16 cellular contexts compared by ENCODE assay signal in the genomic region with DNA sequence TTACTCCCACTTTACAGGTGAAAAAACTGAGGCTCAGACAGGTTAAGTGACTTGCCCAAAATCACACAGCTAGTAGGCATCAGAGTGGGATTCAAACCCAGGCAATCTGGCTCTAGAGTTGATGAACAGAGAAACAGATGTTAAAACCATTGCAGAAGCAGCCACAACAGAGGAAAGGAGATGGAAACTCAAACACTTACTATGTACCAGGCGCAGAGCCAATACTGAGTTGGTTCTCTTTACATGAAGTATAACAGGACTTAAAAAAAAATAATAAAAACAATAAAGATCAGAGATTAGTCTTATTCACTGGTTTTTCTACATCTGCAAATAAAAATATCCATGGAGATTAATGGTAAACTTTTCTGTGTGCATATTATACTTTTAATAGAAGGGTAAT.
"Had no signal": no experiment of that assay in that cellular context is flagged by ENCODE, and none has a peak within 500 bp of the region (broad histone marks: within the 10 kb centered on the region; RNA-seq: fewer than 3 reads in every experiment).

No MANE protein-coding gene starts in this region.

- H3K27me3 ChIP-seq: gastrocnemius medialis, heart right ventricle had no signal

- H3K4me1 ChIP-seq: gastrocnemius medialis had no signal

- H3K4me3 ChIP-seq: gastrocnemius medialis, heart right ventricle, thoracic aorta had no signal

- DNase-seq: activated CD4-positive, alpha-beta memory T cell treated with anti-CD3 and anti-CD28 coated beads for 36 hours; activated CD4-positive, alpha-beta T cell treated with anti-CD3 and anti-CD28 coated beads for 1 hour; activated gamma-delta T cell treated with Interleukin-2 at 50 U/mL for 16 hours; activated naive CD8-positive, alpha-beta T cell treated with anti-CD3 and anti-CD28 coated beads for 36 hours; activated T-cell treated with anti-CD3 and anti-CD28 coated beads, Interleukin-2, amount 50 U/mL, for 4 hours; central memory CD4-positive, alpha-beta T cell; cortex of kidney; effector memory CD8-positive, alpha-beta T cell; erythroblast; gastrocnemius medialis; heart right ventricle; kidney; stimulated activated CD4-positive, alpha-beta T cell treated with anti-CD3 and anti-CD28 coated beads, Interleukin-15, amount 100 ng/mL, for 24 hours; stimulated activated CD4-positive, alpha-beta T cell treated with anti-CD3 and anti-CD28 coated beads, Interleukin-4, amount 100 ng/mL, for 24 hours; T1000 had no signal

- H3K27ac ChIP-seq: thoracic aorta had no signal

- ATAC-seq: activated T-cell treated with anti-CD3 and anti-CD28 coated beads, Interleukin-2, amount 50 U/mL, for 4 hours; effector memory CD8-positive, alpha-beta T cell; gastrocnemius medialis had no signal

- H3K36me3 ChIP-seq: gastrocnemius medialis, heart right ventricle, thoracic aorta had no signal

- H3K9me3 ChIP-seq: gastrocnemius medialis, heart right ventricle, thoracic aorta had no signal
